8 cellular contexts compared by ENCODE assay signal in the genomic region with DNA sequence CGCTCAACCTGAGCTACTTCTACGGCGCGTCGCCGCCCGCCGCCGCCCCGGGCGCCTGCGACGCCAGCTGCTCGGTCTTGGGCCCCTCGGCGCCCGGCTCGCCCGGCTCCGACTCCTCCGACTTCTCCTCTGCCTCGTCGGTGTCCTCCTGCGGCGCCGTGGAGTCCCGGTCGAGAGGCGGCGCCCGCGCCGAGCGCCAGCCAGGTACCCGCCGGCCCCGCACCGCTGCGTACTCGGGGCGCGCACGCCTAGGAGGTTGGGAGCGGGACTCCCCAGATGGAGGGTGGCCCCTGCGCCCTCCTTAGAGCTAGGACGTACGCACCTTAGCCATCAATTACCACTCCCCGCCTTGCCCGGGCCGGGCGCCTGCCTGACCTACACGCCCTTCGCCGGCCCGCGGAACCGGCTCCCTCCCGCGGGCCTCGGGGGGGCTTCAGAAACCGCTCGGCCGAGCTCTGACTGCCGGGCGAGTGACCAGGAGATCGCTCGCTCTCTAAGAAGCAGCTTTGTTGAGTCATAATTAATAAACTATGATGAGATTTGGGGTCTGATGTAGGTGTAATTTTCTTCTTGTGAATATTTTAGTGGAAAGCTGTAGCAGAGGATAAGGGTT. TPM values are rescaled to one million over a fixed set of nuclear protein-coding genes. Genes with fewer than 3 reads are reported as not detected.
DNase-seq lines count a peak whose midpoint lies in the region; ATAC-seq and TF ChIP-seq lines count a peak whose summit lies in the region.

No MANE protein-coding gene starts in this region.

- TF ChIP-seq EP300 in tibial nerve (IDR thresholded peaks at IDR 0.05): no peak

- no peaks in the 10 kb centered on the region for H3K27me3 ChIP-seq in fibroblast of lung (ENCODE audit: control insufficient read depth, insufficient read depth, low read length)
- H3K27me3 ChIP-seq in tibial nerve: no peaks in the 10 kb centered on the region

- H2AFZ ChIP-seq in fibroblast of lung (ENCODE audit: low read length): no peak overlapping the region

- WGBS in tibial nerve, 2 donors: 0% methylated on average over 36 to 49 of the region's 67 CpGs

- peak in 2 of 3 experiments; percentile 82 to 89 for DNase-seq in NCI-H1417 (lab: John Stamatoyannopoulos, UW)
- no peak for DNase-seq in NCI-H1417 treated with DMSO at 0.1 percent for 48 hours (lab: John Stamatoyannopoulos, UW)
- peak; percentile 72 for DNase-seq in NCI-H526 treated with DMSO at 0.1 percent for 48 hours (lab: John Stamatoyannopoulos, UW)
- peak; percentile 75 for DNase-seq in activated T-cell treated with anti-CD3 and anti-CD28 coated beads, Interleukin-2, amount 50 U/mL, for 24 hours
- no peak for DNase-seq in fibroblast of lung (ENCODE audit: low read depth in 2 of 2)
- peak; percentile 56 for DNase-seq in occipital lobe (lab: John Stamatoyannopoulos, UW)
- DNase-seq in tibial nerve (ENCODE audit: low spot score in 2 of 2): peak; percentile 16 to 33

- H3K27me3 Mint-ChIP-seq in activated T-cell treated with anti-CD3 and anti-CD28 coated beads, Interleukin-2, amount 50 U/mL, for 24 hours: no peaks in the 10 kb centered on the region

- peaks cover 9% of the 10 kb centered on the region for H3K4me1 ChIP-seq in fibroblast of lung (ENCODE audit: control insufficient read depth, extremely low read depth, insufficient read depth, low read length)
- peaks cover 0 to 41% (median 4%) of the 10 kb centered on the region in 4 donors for H3K4me1 ChIP-seq in tibial nerve

- peak overlapping the region; percentile 99 for H3K27ac Mint-ChIP-seq in activated T-cell treated with anti-CD3 and anti-CD28 coated beads, Interleukin-2, amount 50 U/mL, for 24 hours

- H3K79me2 ChIP-seq in fibroblast of lung (ENCODE audit: control insufficient read depth, insufficient read depth, low read length): peaks cover 44% of the 10 kb centered on the region

- TF ChIP-seq CTCF in fibroblast of lung (conservative IDR thresholded peaks at IDR 0.05 in 1 of 2, IDR thresholded peaks at IDR 0.05 in 1 of 2; ENCODE audit: low read depth in 1 of 2, low read length in 2 of 2) (no peak), tibial nerve (IDR thresholded peaks at IDR 0.05) (peak in 3 of 5 experiments; percentile 5 to 24 (median 6))

- TF ChIP-seq POLR2A in tibial nerve (IDR thresholded peaks at IDR 0.05): no peak

- peaks cover 5% of the 10 kb centered on the region for H4K20me1 ChIP-seq in fibroblast of lung (ENCODE audit: control insufficient read depth, extremely low read depth, insufficient read depth, low read length)

- H3K9me3 ChIP-seq in fibroblast of lung (ENCODE audit: control insufficient read depth, insufficient read depth, low read depth, low read length) (no peaks in the 10 kb centered on the region), tibial nerve (no peaks in the 10 kb centered on the region)

- H3K4me2 ChIP-seq in fibroblast of lung (ENCODE audit: extremely low read depth, insufficient read depth, low read length): no peak overlapping the region

- peak; percentile 29 for ATAC-seq in HG02571 (IDR thresholded peaks at IDR 0.05; ENCODE audit: unreplicated experiment)

- H3K36me3 Mint-ChIP-seq in activated T-cell treated with anti-CD3 and anti-CD28 coated beads, Interleukin-2, amount 50 U/mL, for 24 hours (ENCODE audit: low read depth): peaks cover 51% of the 10 kb centered on the region

- peak overlapping the region; percentile 91 for H3K27ac ChIP-seq in fibroblast of lung (ENCODE audit: insufficient read depth, low read length)
- H3K27ac ChIP-seq in tibial nerve: peak overlapping the region; percentile 92 to 100 (median 99)

- H3K4me3 Mint-ChIP-seq in activated T-cell treated with anti-CD3 and anti-CD28 coated beads, Interleukin-2, amount 50 U/mL, for 24 hours: peak overlapping the region; percentile 97

- peaks cover 56% of the 10 kb centered on the region for H3K4me1 Mint-ChIP-seq in activated T-cell treated with anti-CD3 and anti-CD28 coated beads, Interleukin-2, amount 50 U/mL, for 24 hours (ENCODE audit: low read depth)

- peak overlapping the region; percentile 69 to 97 (median 86) for H3K4me3 ChIP-seq in fibroblast of lung (replicated peaks in 1 of 4; ENCODE audit: control extremely low read depth in 1 of 4, insufficient read depth in 1 of 4, low read depth in 3 of 4, low read length in 4 of 4)
- peak overlapping the region; percentile 79 to 100 (median 90) for H3K4me3 ChIP-seq in tibial nerve

- no peaks in the 10 kb centered on the region for H3K9me3 Mint-ChIP-seq in activated T-cell treated with anti-CD3 and anti-CD28 coated beads, Interleukin-2, amount 50 U/mL, for 24 hours

- H3K36me3 ChIP-seq in fibroblast of lung (ENCODE audit: control insufficient read depth, insufficient read depth, low read length) (peaks cover 12% of the 10 kb centered on the region), tibial nerve (peaks cover 6 to 30% (median 8%) of the 10 kb centered on the region in 3 donors)

- H3K9ac ChIP-seq in fibroblast of lung (ENCODE audit: insufficient read depth, low read length): peak overlapping the region; percentile 90

RNA-seq across cellular contexts. Expression of a gene that starts 0.5 kb away (rescaled TPM):
- 15.4 and 38.8 TPM in 2 replicates for total RNA-seq in fibroblast of lung
- polyA plus RNA-seq in fibroblast of lung: 14.7 and 21.3 TPM in 2 replicates
- polyA plus RNA-seq in fibroblast of lung (2012): 6.1 and 9.5 TPM in 2 replicates
- 8.8 and 25.1 TPM in 2 replicates for polyA minus RNA-seq in fibroblast of lung (ENCODE audit: low replicate concordance)
- 2.3 TPM for total RNA-seq in occipital lobe
- 100 to 1,000 TPM in 1 of 4 donors, 10 to 100 TPM in 3; 81.3 to 161 (median 95.1) TPM for total RNA-seq in tibial nerve

Comparison
In these comparisons a context has a peak if more than half of its experiments do, and no peak if none do; other contexts are left out.
1. DNase-seq: peak in NCI-H1417 (2 of 3), NCI-H526 treated with DMSO at 0.1 percent for 48 hours (single experiment), activated T-cell treated with anti-CD3 and anti-CD28 coated beads, Interleukin-2, amount 50 U/mL, for 24 hours (single experiment), occipital lobe (single experiment) and tibial nerve (2 of 2); none in NCI-H1417 treated with DMSO at 0.1 percent for 48 hours (single experiment) and fibroblast of lung (0 of 2).
2. CTCF ChIP-seq: peak in tibial nerve (3 of 5); none in fibroblast of lung (0 of 2).